In the genomic region with DNA sequence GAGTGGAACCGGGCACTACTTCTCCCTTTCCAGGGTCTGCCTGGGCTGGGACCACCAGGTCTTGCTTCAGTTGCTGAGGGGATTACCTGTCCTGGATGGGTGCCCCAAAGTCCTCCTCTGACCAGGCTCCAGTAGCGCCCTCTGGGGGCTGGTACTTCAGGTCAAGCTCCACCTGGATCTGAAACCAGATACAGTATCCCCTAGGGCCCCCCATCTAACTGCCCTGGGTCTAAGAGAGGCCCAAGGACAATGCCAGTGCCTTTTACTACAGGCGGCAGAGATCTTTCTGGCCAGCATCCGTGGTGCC, we compare ENCODE assay signal across 9 cellular contexts. TPM values are rescaled to one million over a fixed set of nuclear protein-coding genes. Genes with fewer than 3 reads are reported as not detected.
DNase-seq lines count a peak whose midpoint lies in the region; ATAC-seq and TF ChIP-seq lines count a peak whose summit lies in the region.
"Had no signal": no experiment of that assay in that cellular context is flagged by ENCODE, and none has a peak within 500 bp of the region (broad histone marks: within the 10 kb centered on the region; RNA-seq: fewer than 3 reads in every experiment).

No MANE protein-coding gene starts in this region.

- in situ Hi-C loops in brain microvascular endothelial cell (cut with HindIII; ENCODE audit: low pct_ligation_motif_present, low sequenced_read_pairs): no loop called here

- ATAC-seq in GM21529 (IDR thresholded peaks at IDR 0.05; ENCODE audit: unreplicated experiment): no peak
- ATAC-seq in GM19452 (IDR thresholded peaks at IDR 0.05; ENCODE audit: unreplicated experiment): no peak

- no peak overlapping the region for H3K27ac ChIP-seq in brain microvascular endothelial cell
- no peak overlapping the region for H3K27ac ChIP-seq in osteoblast (ENCODE audit: low read depth, low read length)

- H3K79me2 ChIP-seq in osteoblast (ENCODE audit: insufficient read depth, low read length): no peaks in the 10 kb centered on the region

- DNase-seq in NCI-H146 (lab: John Stamatoyannopoulos, UW) (peak; percentile 24), NCI-H146 treated with DMSO at 0.1 percent for 48 hours (lab: John Stamatoyannopoulos, UW; ENCODE audit: unreplicated experiment) (no peak), HuH-7 (ENCODE audit: low spot score) (peak; percentile 75), brain microvascular endothelial cell (no peak), osteoblast (ENCODE audit: insufficient read length, low spot score, missing footprints) (no peak), mucosa of gallbladder (ENCODE audit: low spot score) (no peak)
- DNase-seq: NCI-H1048 had no signal

- H2AFZ ChIP-seq in osteoblast (ENCODE audit: low read length): no peak overlapping the region

- H4K20me1 ChIP-seq in osteoblast (ENCODE audit: insufficient read depth, low read length): no peaks in the 10 kb centered on the region

- H3K4me2 ChIP-seq in osteoblast (ENCODE audit: insufficient read depth, low read length): no peak overlapping the region

- H3K36me3 ChIP-seq in brain microvascular endothelial cell (replicated peaks): no peaks in the 10 kb centered on the region
- no peaks in the 10 kb centered on the region for H3K36me3 ChIP-seq in osteoblast (ENCODE audit: insufficient read depth, low read length)

- peak; percentile 64 for TF ChIP-seq CTCF in brain microvascular endothelial cell (IDR thresholded peaks at IDR 0.05; ENCODE audit: low read depth, low read length, missing control alignments)
- peak; percentile 27 for TF ChIP-seq CTCF in osteoblast (IDR thresholded peaks at IDR 0.05; ENCODE audit: extremely low read depth, low read depth, low read length)

- peaks cover 7% of the 10 kb centered on the region for H3K4me1 ChIP-seq in osteoblast (ENCODE audit: insufficient read depth, low read length)

- no peaks in the 10 kb centered on the region for H3K9me3 ChIP-seq in osteoblast (ENCODE audit: low read depth, low read length)

- H3K4me3 ChIP-seq in brain microvascular endothelial cell (ENCODE audit: low read depth, low read length) (no peak overlapping the region), osteoblast (ENCODE audit: insufficient read depth, low read length) (no peak overlapping the region)

- H3K27me3 ChIP-seq in brain microvascular endothelial cell (replicated peaks) (peaks cover 6% of the 10 kb centered on the region), osteoblast (ENCODE audit: insufficient read depth, low read length) (peaks cover 21% of the 10 kb centered on the region)

RNA-seq across cellular contexts. Expression of gene SPAG4, which starts 11.2 kb away (rescaled TPM):
- total RNA-seq in osteoblast (3.2 and 4.0 TPM in 2 replicates), mucosa of gallbladder (7.2 TPM)

Comparison
In these comparisons a context has a peak if more than half of its experiments do, and no peak if none do; other contexts are left out.
1. DNase-seq: peak in NCI-H146 (single experiment) and HuH-7 (single experiment); none in NCI-H146 treated with DMSO at 0.1 percent for 48 hours (single experiment), brain microvascular endothelial cell (single experiment), osteoblast (single experiment) and mucosa of gallbladder (single experiment).